Comparison of ENCODE assay signal across 9 cellular contexts in genomic region chr19:47275866-47276461, GRCh38. TPM values are rescaled to one million over a fixed set of nuclear protein-coding genes. Genes with fewer than 3 reads are reported as not detected.
A peak's percentile ranks its signal among the peaks of the same experiment; 100 is the strongest.
DNase-seq lines count a peak whose midpoint lies in the region; ATAC-seq and TF ChIP-seq lines count a peak whose summit lies in the region.
"Had no signal": no experiment of that assay in that cellular context is flagged by ENCODE, and none has a peak within 500 bp of the region (broad histone marks: within the 10 kb centered on the region; RNA-seq: fewer than 3 reads in every experiment).

No MANE protein-coding gene starts in this region.

- no peaks in the 10 kb centered on the region for H3K9me3 Mint-ChIP-seq in activated B cell treated with CpG ODN at 0.5 μM for 24 hours
- H3K9me3 Mint-ChIP-seq in stimulated activated naive B cell treated with anti-CD40 and anti-IgM and Interleukin-4, amounts not matched to agents 10 μg/mL and 1 μg/mL and 100 μg/mL, for 72 hours = no peaks in the 10 kb centered on the region

- CTCF ChIA-PET in activated B cell treated with CpG ODN at 0.5 μM for 24 hours (lab: Charles Lee) = interaction anchor here (1.2 to 2.9 kb wide), 3 partner anchors 27 to 73 kb away, joined by 3 to 12 read pairs (median 3); partner anchors contain the start of gene DHX34

- peaks cover 5% of the 10 kb centered on the region for H3K36me3 ChIP-seq in right atrium auricular region

- POLR2A ChIA-PET in activated B cell treated with CpG ODN at 0.5 μM for 24 hours (lab: Charles Lee) = interaction anchor here (0.5 to 4.4 kb wide), 9 partner anchors 9 to 489 kb away, joined by 3 to 144 read pairs (median 9); partner anchors contain the start of gene CCDC9

- H3K9me3 ChIP-seq in right atrium auricular region = no peaks in the 10 kb centered on the region

- peaks cover 8% of the 10 kb centered on the region for H3K36me3 Mint-ChIP-seq in activated B cell treated with CpG ODN at 0.5 μM for 24 hours (ENCODE audit: low read depth)
- peaks cover 11 to 20% of the 10 kb centered on the region in 2 donors for H3K36me3 Mint-ChIP-seq in stimulated activated naive B cell treated with anti-CD40 and anti-IgM and Interleukin-4, amounts not matched to agents 10 μg/mL and 1 μg/mL and 100 μg/mL, for 72 hours

- H3K27ac Mint-ChIP-seq in activated B cell treated with CpG ODN at 0.5 μM for 24 hours = peak overlapping the region; percentile 63
- H3K27ac Mint-ChIP-seq in stimulated activated naive B cell treated with anti-CD40 and anti-IgM and Interleukin-4, amounts not matched to agents 10 μg/mL and 1 μg/mL and 100 μg/mL, for 72 hours = peak overlapping the region; percentile 86

- peak; percentile 29 for DNase-seq in NCI-H2171 treated with DMSO at 0.1 percent for 48 hours (lab: John Stamatoyannopoulos, UW)
- DNase-seq in NCI-H2171 (lab: John Stamatoyannopoulos, UW) = no peak
- DNase-seq in activated B cell treated with CpG ODN at 0.5 μM for 24 hours = no peak
- DNase-seq in right atrium auricular region (ENCODE audit: low spot score) = peak; percentile 87
- no peak for DNase-seq in stimulated activated naive B cell treated with anti-CD40 and anti-IgM and Interleukin-4, amounts not matched to agents 10 μg/mL and 1 μg/mL and 100 μg/mL, for 72 hours
- DNase-seq in UCSD-AML1 (lab: John Stamatoyannopoulos, UW; ENCODE audit: unreplicated experiment) = no peak
- DNase-seq: ACHN had no signal

- H3K27me3 Mint-ChIP-seq in activated B cell treated with CpG ODN at 0.5 μM for 24 hours = no peaks in the 10 kb centered on the region
- H3K27me3 Mint-ChIP-seq in stimulated activated naive B cell treated with anti-CD40 and anti-IgM and Interleukin-4, amounts not matched to agents 10 μg/mL and 1 μg/mL and 100 μg/mL, for 72 hours = no peaks in the 10 kb centered on the region

- no peak for TF ChIP-seq CTCF in activated B cell treated with CpG ODN at 0.5 μM for 24 hours (IDR thresholded peaks at IDR 0.05)
- no peak for TF ChIP-seq CTCF in right atrium auricular region (IDR thresholded peaks at IDR 0.05)

- no peak for ATAC-seq in activated B cell treated with CpG ODN at 0.5 μM for 24 hours (ENCODE audit: low read depth)
- ATAC-seq in stimulated activated naive B cell treated with anti-CD40 and anti-IgM and Interleukin-4, amounts not matched to agents 10 μg/mL and 1 μg/mL and 100 μg/mL, for 72 hours (replicated peaks) = no peak
- ATAC-seq in HG03469 (IDR thresholded peaks at IDR 0.05; ENCODE audit: unreplicated experiment) = no peak
- no peak for ATAC-seq in HG02885 (IDR thresholded peaks at IDR 0.05; ENCODE audit: poor library complexity, unreplicated experiment)

- peak overlapping the region in 1 of 2 donors; percentile 75 for H3K4me3 ChIP-seq in right atrium auricular region

- peak overlapping the region; percentile 76 for H3K4me3 Mint-ChIP-seq in activated B cell treated with CpG ODN at 0.5 μM for 24 hours
- H3K4me3 Mint-ChIP-seq in stimulated activated naive B cell treated with anti-CD40 and anti-IgM and Interleukin-4, amounts not matched to agents 10 μg/mL and 1 μg/mL and 100 μg/mL, for 72 hours = peak overlapping the region; percentile 81 to 84

- H3K4me1 ChIP-seq in right atrium auricular region = peaks cover 0 to 28% of the 10 kb centered on the region in 2 donors

- H3K27ac ChIP-seq in right atrium auricular region = peak overlapping the region; percentile 75 to 95

- no peaks in the 10 kb centered on the region for H3K27me3 ChIP-seq in right atrium auricular region

- H3K4me1 Mint-ChIP-seq in activated B cell treated with CpG ODN at 0.5 μM for 24 hours = peaks cover 28% of the 10 kb centered on the region
- H3K4me1 Mint-ChIP-seq in stimulated activated naive B cell treated with anti-CD40 and anti-IgM and Interleukin-4, amounts not matched to agents 10 μg/mL and 1 μg/mL and 100 μg/mL, for 72 hours = peaks cover 30 to 40% of the 10 kb centered on the region in 2 donors

- intact Hi-C loops in activated B cell treated with CpG ODN at 0.5 μM for 24 hours (cut with micrococcal nuclease) = no loop called here

RNA-seq across cellular contexts. Expression of gene INAFM1, which starts 1.3 kb away (rescaled TPM):
- total RNA-seq in activated B cell treated with CpG ODN at 0.5 μM for 24 hours = 9.8 and 11.8 TPM in 2 replicates
- 1 to 10 TPM; 1.9 to 7.0 TPM for total RNA-seq in right atrium auricular region

RNA-seq across cellular contexts. Expression of gene CCDC9, which starts 19.6 kb away (rescaled TPM):
- total RNA-seq in activated B cell treated with CpG ODN at 0.5 μM for 24 hours = 43.7 and 47.1 TPM in 2 replicates
- total RNA-seq in right atrium auricular region = 10 to 100 TPM in 1 of 2 donors, 1 to 10 TPM in 1; 9.2 to 11.9 TPM

RNA-seq across cellular contexts. Expression of gene C5AR1, which starts 33.7 kb away (rescaled TPM):
- total RNA-seq in activated B cell treated with CpG ODN at 0.5 μM for 24 hours = 1.7 and 2.2 TPM in 2 replicates
- 10 to 100 TPM in 1 of 2 donors, 1 to 10 TPM in 1; 4.6 to 14.3 TPM for total RNA-seq in right atrium auricular region

RNA-seq across cellular contexts. Expression of gene BBC3, which starts 45.0 kb away (rescaled TPM):
- total RNA-seq in activated B cell treated with CpG ODN at 0.5 μM for 24 hours (7.0 and 11.5 TPM in 2 replicates), right atrium auricular region (1 to 10 TPM; 2.5 to 2.9 TPM)

RNA-seq across cellular contexts. Expression of gene C5AR2, which starts 56.0 kb away (rescaled TPM):
- total RNA-seq in activated B cell treated with CpG ODN at 0.5 μM for 24 hours (0.22 and 0.42 TPM in 2 replicates), right atrium auricular region (1 to 10 TPM; 1.1 to 3.3 TPM)

Comparison
In these comparisons a context has a peak if more than half of its experiments do, and no peak if none do; other contexts are left out.
1. DNase-seq: peak in NCI-H2171 treated with DMSO at 0.1 percent for 48 hours (single experiment) and right atrium auricular region (single experiment); none in NCI-H2171 (single experiment), activated B cell treated with CpG ODN at 0.5 μM for 24 hours (single experiment), stimulated activated naive B cell treated with anti-CD40 and anti-IgM and Interleukin-4, amounts not matched to agents 10 μg/mL and 1 μg/mL and 100 μg/mL, for 72 hours (single experiment) and UCSD-AML1 (single experiment).